ENCODE assay signal across 8 cellular contexts in genomic region chr11:61361237-61361636, GRCh38. TPM values are rescaled to one million over a fixed set of nuclear protein-coding genes. Genes with fewer than 3 reads are reported as not detected.
A peak's percentile ranks its signal among the peaks of the same experiment; 100 is the strongest.
DNase-seq lines count a peak whose midpoint lies in the region; FAIRE-seq and TF ChIP-seq lines count a peak whose summit lies in the region.

No MANE protein-coding gene starts in this region.

- H3K4ac ChIP-seq in H1 (replicated peaks; ENCODE audit: insufficient read length, low read depth, low read length) = peak overlapping the region; percentile 58

- H3K79me1 ChIP-seq in H1 (ENCODE audit: low read depth, low read length) = peaks cover 6% of the 10 kb centered on the region

- no peaks in the 10 kb centered on the region for H4K20me1 ChIP-seq in H1 (replicated peaks in 1 of 2; ENCODE audit: control insufficient read depth in 1 of 2, insufficient read depth in 2 of 2, low read length in 2 of 2)

- H3K4me3 Mint-ChIP-seq in CD4-positive, alpha-beta memory T cell = peak overlapping the region; percentile 93 to 100 (median 98)

- H3K4me1 ChIP-seq in CD4-positive, alpha-beta memory T cell (ENCODE audit: insufficient read depth, low read length) = peaks cover 27% of the 10 kb centered on the region
- H3K4me1 ChIP-seq in H1 (replicated peaks in 1 of 4; ENCODE audit: control insufficient read depth in 3 of 4, insufficient read depth in 4 of 4, low read length in 3 of 4) (no peaks in the 10 kb centered on the region), neutrophil (ENCODE audit: control insufficient read depth in 1 of 2, insufficient read depth in 1 of 2, low read depth in 1 of 2, low read length in 1 of 2) (peaks cover 40 to 43% of the 10 kb centered on the region in 2 experiments)

- DNase-seq in CD4-positive, alpha-beta memory T cell = no peak
- DNase-seq in NCI-H748 (lab: John Stamatoyannopoulos, UW; ENCODE audit: unreplicated experiment) (peak; percentile 34), H1 (ENCODE audit: low read depth in 1 of 2, low spot score in 2 of 2) (no peak), OCI-M2 (lab: John Stamatoyannopoulos, UW; ENCODE audit: unreplicated experiment) (no peak), GF-D8 (lab: John Stamatoyannopoulos, UW) (no peak), CD1c-positive myeloid dendritic cell (ENCODE audit: extremely low spot score) (no peak)
- DNase-seq in stimulated activated CD4-positive, alpha-beta T cell treated with anti-CD3 and anti-CD28 coated beads, Interleukin-1b, Interleukin-23, amount 100 ng/mL, for 48 hours = no peak

- no peaks in the 10 kb centered on the region for H3K27me3 ChIP-seq in CD4-positive, alpha-beta memory T cell (ENCODE audit: insufficient read depth, low read length)
- H3K27me3 ChIP-seq in H1 (replicated peaks in 1 of 4; ENCODE audit: control insufficient read depth in 3 of 4, extremely low read depth in 1 of 4, insufficient read depth in 3 of 4, low read length in 3 of 4) (no peaks in the 10 kb centered on the region), neutrophil (no peaks in the 10 kb centered on the region)

- no peak for TF ChIP-seq EP300 in H1 (IDR thresholded peaks at IDR 0.05; ENCODE audit: borderline replicate concordance in 1 of 2, low read depth in 2 of 2, low read length in 2 of 2)

- H3K4me3 ChIP-seq in CD4-positive, alpha-beta memory T cell (ENCODE audit: low read length in 2 of 2) = peak overlapping the region; percentile 87 to 95
- peak overlapping the region; percentile 77 to 100 (median 86) for H3K4me3 ChIP-seq in H1 (ENCODE audit: extremely low read depth in 1 of 4, insufficient read depth in 2 of 4, low read depth in 3 of 4, low read length in 4 of 4)
- peak overlapping the region; percentile 96 to 99 for H3K4me3 ChIP-seq in neutrophil (ENCODE audit: low read depth in 1 of 2, low read length in 1 of 2)

- peak overlapping the region; percentile 95 for H3K27ac ChIP-seq in CD4-positive, alpha-beta memory T cell (ENCODE audit: low read depth, low read length)
- H3K27ac ChIP-seq in H1 (ENCODE audit: low read depth, low read length) = peak overlapping the region; percentile 100; the same call in 1 of the 2 replicates
- H3K27ac ChIP-seq in neutrophil = peak overlapping the region; percentile 98

- peak overlapping the region; percentile 16 for H4K5ac ChIP-seq in H1 (ENCODE audit: insufficient read length, low read depth, low read length)

- peak overlapping the region; percentile 99; the same call in 1 of the 2 replicates for H4K8ac ChIP-seq in H1 (ENCODE audit: extremely low read depth, insufficient read depth, low read length)

- H2AK5ac ChIP-seq in H1 (ENCODE audit: low read depth, low read length) = 0 out of 2 replicates have a peak overlapping the region, but pooled peaks have one; percentile 17

- peak overlapping the region; percentile 66 to 100 (median 96) for H3K9ac ChIP-seq in H1 (replicated peaks in 1 of 4; ENCODE audit: extremely low read depth in 1 of 4, low read depth in 3 of 4, low read length in 3 of 4)

- TF ChIP-seq CTCF in H1 (IDR thresholded peaks at IDR 0.05; ENCODE audit: control extremely low read depth in 1 of 3, insufficient read depth in 1 of 3, low read depth in 1 of 3, low read length in 3 of 3) (no peak), neutrophil (IDR thresholded peaks at IDR 0.05) (no peak)

- no peak for TF ChIP-seq RAD21 in H1 (IDR thresholded peaks at IDR 0.05 in 1 of 2, conservative IDR thresholded peaks at IDR 0.05 in 1 of 2; ENCODE audit: low read depth in 2 of 2, low read length in 2 of 2)

- H2BK120ac ChIP-seq in H1 (replicated peaks; ENCODE audit: low read depth, low read length) = no peak overlapping the region

- H2BK20ac ChIP-seq in H1 (ENCODE audit: low read length) = no peak overlapping the region

- peaks cover 16% of the 10 kb centered on the region for H3K36me3 ChIP-seq in CD4-positive, alpha-beta memory T cell (ENCODE audit: insufficient read depth, low read length)
- H3K36me3 ChIP-seq in H1 (ENCODE audit: control insufficient read depth in 2 of 4, insufficient read depth in 4 of 4, low read length in 3 of 4) (peaks cover 8 to 22% (median 17%) of the 10 kb centered on the region in 4 experiments; a peak in 7 of 8 replicates), neutrophil (peaks cover 16% of the 10 kb centered on the region)

- peak overlapping the region; percentile 92 to 100 (median 99) for H3K27ac Mint-ChIP-seq in CD4-positive, alpha-beta memory T cell

- no peak overlapping the region for H4K91ac ChIP-seq in H1 (replicated peaks; ENCODE audit: insufficient read length, low read length)

- peak overlapping the region; percentile 73 for H3K18ac ChIP-seq in H1 (ENCODE audit: extremely low read depth, low read length)

- POLR2A ChIA-PET in CD4-positive, alpha-beta memory T cell (lab: Charles Lee; ENCODE audit: partially characterized antibody) = interaction anchor here (1.0 to 6.3 kb wide), 17 partner anchors 9 to 1480 kb away, joined by 3 to 97 read pairs (median 7); partner anchors contain the start of genes CD6, CPSF7, DDB1 and EEF1G
- POLR2A ChIA-PET in H1 (lab: Charles Lee; ENCODE audit: partially characterized antibody) = interaction anchor here (1.2 to 39.7 kb wide), 17 partner anchors 9 to 226 kb away, joined by 3 to 1106 read pairs (median 9); partner anchors contain the start of genes CPSF7, CYB561A3, DDB1 and SDHAF2

- H3K4me1 Mint-ChIP-seq in CD4-positive, alpha-beta memory T cell = peaks cover 23 to 51% (median 35%) of the 10 kb centered on the region in 4 donors

- peaks cover 3 to 23% of the 10 kb centered on the region in 2 experiments for H3K79me2 ChIP-seq in H1 (ENCODE audit: control insufficient read depth in 1 of 2, insufficient read depth in 2 of 2, low read length in 2 of 2)

- H3K23ac ChIP-seq in H1 (ENCODE audit: insufficient read length) = no peak overlapping the region

- peaks cover 0 to 3% (median 0%) of the 10 kb centered on the region in 8 donors for H3K9me3 Mint-ChIP-seq in CD4-positive, alpha-beta memory T cell

- H3K4me2 ChIP-seq in H1 (ENCODE audit: insufficient read depth in 1 of 2, low read depth in 2 of 2, low read length in 2 of 2) = peak overlapping the region; percentile 88 to 94

- H3K56ac ChIP-seq in H1 (replicated peaks; ENCODE audit: insufficient read length, low read depth, low read length) = peak overlapping the region; percentile 66

- peaks cover 14% of the 10 kb centered on the region for H3K23me2 ChIP-seq in H1 (ENCODE audit: low read depth, low read length)

- peak overlapping the region; percentile 71 for H3K14ac ChIP-seq in H1 (ENCODE audit: insufficient read length)

- CTCF ChIA-PET in CD4-positive, alpha-beta memory T cell (lab: Charles Lee; ENCODE audit: partially characterized antibody) = interaction anchor here (1.4 to 7.1 kb wide), 6 partner anchors 9 to 74 kb away, joined by 3 to 92 read pairs (median 14); partner anchors contain the start of genes DDB1, TKFC and TMEM216
- CTCF ChIA-PET in H1 (lab: Charles Lee; ENCODE audit: partially characterized antibody) = interaction anchor here (1.2 to 22.8 kb wide), 4 partner anchors 22 to 71 kb away, joined by 3 to 255 read pairs (median 101); partner anchors contain the start of genes DDB1, TKFC and TMEM216

- 10% methylated on average over 14 of the region's 14 CpGs; no CpG with 5 or more reads in 1 of the 2 experiments for WGBS in H1 (ENCODE audit: extremely low coverage in 1 of 2, insufficient coverage in 1 of 2, insufficient read length in 1 of 2, insufficient replicate concordance in 2 of 2, low coverage in 1 of 2, low lambda C conversion rate in 2 of 2, missing lambda C conversion rate in 1 of 2), 2 experiments

- no peaks in the 10 kb centered on the region for H3K27me3 Mint-ChIP-seq in CD4-positive, alpha-beta memory T cell

- FAIRE-seq in H1 (lab: Jason Lieb, UNC) = no peak

- H2AFZ ChIP-seq in H1 (ENCODE audit: low read length) = peak overlapping the region; percentile 6; the same call in 1 of the 2 replicates

- H2BK5ac ChIP-seq in H1 (ENCODE audit: low read depth, low read length) = peak overlapping the region; percentile 100

- intact Hi-C loops in CD4-positive, alpha-beta memory T cell (cut with micrococcal nuclease) = no loop called here

- peaks cover 0 to 37% of the 10 kb centered on the region in 2 donors for H3K36me3 Mint-ChIP-seq in CD4-positive, alpha-beta memory T cell

- no peak overlapping the region; the same call in 1 of the 2 replicates for H2BK12ac ChIP-seq in H1 (ENCODE audit: low read depth, low read length)

- no peaks in the 10 kb centered on the region for H3K9me3 ChIP-seq in CD4-positive, alpha-beta memory T cell (ENCODE audit: control insufficient read depth in 1 of 2, low read length in 2 of 2)
- no peaks in the 10 kb centered on the region for H3K9me3 ChIP-seq in H1 (ENCODE audit: insufficient read depth in 2 of 2, low read depth in 1 of 2, low read length in 1 of 2)
- H3K9me3 ChIP-seq in neutrophil = no peaks in the 10 kb centered on the region

- no peak for TF ChIP-seq POLR2A in H1 (IDR thresholded peaks at IDR 0.05; ENCODE audit: control extremely low read depth in 1 of 2, low read depth in 2 of 2, low read length in 2 of 2)

- no peak overlapping the region for H2BK15ac ChIP-seq in H1 (ENCODE audit: low read length)

RNA-seq across cellular contexts. Expression of gene CYB561A3, which starts 0.4 kb away (rescaled TPM):
- 10 to 100 TPM; 40.1 to 42.6 TPM for total RNA-seq in CD4-positive, alpha-beta memory T cell
- 10 to 100 TPM; 49.2 to 95.7 TPM for polyA plus RNA-seq in CD4-positive, alpha-beta memory T cell
- total RNA-seq in H1 (2021; fragmentation: NEBNext Ultra II Directional; extraction: Animal tissue kit (Norgen Biotek cat#: 25700)) = 29.6 and 32.5 TPM in 2 replicates
- 41.2 and 58.0 TPM in 2 replicates for polyA plus RNA-seq in H1 (2011; rRNA removed)
- 41.0 TPM for polyA plus RNA-seq in H1 (2011; cell fraction: cytosol; rRNA removed)
- polyA plus RNA-seq in H1 (2011; cell fraction: nucleus; rRNA removed) = 78.6 TPM
- 22.0 to 30.7 TPM (median 26.6 TPM) in 4 replicates for polyA plus RNA-seq in H1 (2012, experiment 1 of 2)
- polyA plus RNA-seq in H1 (2012, experiment 2 of 2) = 26.9 TPM
- 23.7 TPM for polyA plus RNA-seq in H1 (2013, experiment 1 of 2)
- polyA plus RNA-seq in H1 (2013, experiment 2 of 2) = 19.1 TPM
- 40.7 and 45.3 TPM in 2 replicates for polyA minus RNA-seq in H1 (2011; rRNA and poly(A)+ RNA removed)
- 14.2 TPM for polyA minus RNA-seq in H1 (2011; cell fraction: cytosol; rRNA and poly(A)+ RNA removed)
- 18.9 TPM for polyA minus RNA-seq in H1 (2011; cell fraction: nucleus; rRNA and poly(A)+ RNA removed)

RNA-seq across cellular contexts. Expression of gene TMEM138, which starts 0.9 kb away (rescaled TPM):
- 10 to 100 TPM; 61.2 to 62.5 TPM for total RNA-seq in CD4-positive, alpha-beta memory T cell
- polyA plus RNA-seq in CD4-positive, alpha-beta memory T cell = 10 to 100 TPM; 49.0 to 59.2 TPM
- 32.9 and 35.3 TPM in 2 replicates for total RNA-seq in H1 (2021; fragmentation: NEBNext Ultra II Directional; extraction: Animal tissue kit (Norgen Biotek cat#: 25700))
- 48.6 and 59.0 TPM in 2 replicates for polyA plus RNA-seq in H1 (2011; rRNA removed)
- polyA plus RNA-seq in H1 (2011; cell fraction: cytosol; rRNA removed) = 49.3 TPM
- 94.3 TPM for polyA plus RNA-seq in H1 (2011; cell fraction: nucleus; rRNA removed)
- polyA plus RNA-seq in H1 (2012, experiment 1 of 2) = 30.9 to 37.5 TPM (median 36.8 TPM) in 4 replicates
- 31.0 TPM for polyA plus RNA-seq in H1 (2012, experiment 2 of 2)
- 56.1 TPM for polyA plus RNA-seq in H1 (2013, experiment 1 of 2)
- polyA plus RNA-seq in H1 (2013, experiment 2 of 2) = 65.4 TPM
- 63.9 and 87.5 TPM in 2 replicates for polyA minus RNA-seq in H1 (2011; rRNA and poly(A)+ RNA removed)
- polyA minus RNA-seq in H1 (2011; cell fraction: cytosol; rRNA and poly(A)+ RNA removed) = 18.3 TPM
- 51.2 TPM for polyA minus RNA-seq in H1 (2011; cell fraction: nucleus; rRNA and poly(A)+ RNA removed)

RNA-seq across cellular contexts. Expression of gene TKFC, which starts 28.2 kb away (rescaled TPM):
- 10 to 100 TPM; 42.1 to 43.9 TPM for total RNA-seq in CD4-positive, alpha-beta memory T cell
- 10 to 100 TPM; 24.5 to 30.2 TPM for polyA plus RNA-seq in CD4-positive, alpha-beta memory T cell
- 53.5 and 56.0 TPM in 2 replicates for total RNA-seq in H1 (2021; fragmentation: NEBNext Ultra II Directional; extraction: Animal tissue kit (Norgen Biotek cat#: 25700))
- polyA plus RNA-seq in H1 (2011; rRNA removed) = 55.0 and 84.1 TPM in 2 replicates
- 52.9 TPM for polyA plus RNA-seq in H1 (2011; cell fraction: cytosol; rRNA removed)
- polyA plus RNA-seq in H1 (2011; cell fraction: nucleus; rRNA removed) = 212 TPM
- 44.5 to 59.9 TPM (median 59.3 TPM) in 4 replicates for polyA plus RNA-seq in H1 (2012, experiment 1 of 2)
- polyA plus RNA-seq in H1 (2012, experiment 2 of 2) = 53.9 TPM
- 22.7 TPM for polyA plus RNA-seq in H1 (2013, experiment 1 of 2)
- 21.6 TPM for polyA plus RNA-seq in H1 (2013, experiment 2 of 2)
- polyA minus RNA-seq in H1 (2011; rRNA and poly(A)+ RNA removed) = 47.8 and 62.2 TPM in 2 replicates
- 48.3 TPM for polyA minus RNA-seq in H1 (2011; cell fraction: cytosol; rRNA and poly(A)+ RNA removed)
- 70.7 TPM for polyA minus RNA-seq in H1 (2011; cell fraction: nucleus; rRNA and poly(A)+ RNA removed)

RNA-seq across cellular contexts. Expression of gene DDB1, which starts 28.3 kb away (rescaled TPM):
- total RNA-seq in CD4-positive, alpha-beta memory T cell = 100 to 1,000 TPM; 156 to 169 TPM
- 100 to 1,000 TPM; 121 to 141 TPM for polyA plus RNA-seq in CD4-positive, alpha-beta memory T cell
- 275 and 283 TPM in 2 replicates for total RNA-seq in H1 (2021; fragmentation: NEBNext Ultra II Directional; extraction: Animal tissue kit (Norgen Biotek cat#: 25700))
- polyA plus RNA-seq in H1 (2011; rRNA removed) = 239 and 306 TPM in 2 replicates
- 295 TPM for polyA plus RNA-seq in H1 (2011; cell fraction: cytosol; rRNA removed)
- 261 TPM for polyA plus RNA-seq in H1 (2011; cell fraction: nucleus; rRNA removed)
- polyA plus RNA-seq in H1 (2012, experiment 1 of 2) = 171 to 276 TPM (median 267 TPM) in 4 replicates
- polyA plus RNA-seq in H1 (2012, experiment 2 of 2) = 180 TPM
- 110 TPM for polyA plus RNA-seq in H1 (2013, experiment 1 of 2)
- polyA plus RNA-seq in H1 (2013, experiment 2 of 2) = 98.1 TPM
- 517 and 594 TPM in 2 replicates for polyA minus RNA-seq in H1 (2011; rRNA and poly(A)+ RNA removed)
- 315 TPM for polyA minus RNA-seq in H1 (2011; cell fraction: cytosol; rRNA and poly(A)+ RNA removed)
- polyA minus RNA-seq in H1 (2011; cell fraction: nucleus; rRNA and poly(A)+ RNA removed) = 214 TPM

RNA-seq across cellular contexts. Expression of gene TMEM216, which starts 31.1 kb away (rescaled TPM):
- 10 to 100 TPM; 17.2 to 19.4 TPM for total RNA-seq in CD4-positive, alpha-beta memory T cell
- 10 to 100 TPM; 45.7 to 48.1 TPM for polyA plus RNA-seq in CD4-positive, alpha-beta memory T cell
- 20.7 and 24.3 TPM in 2 replicates for total RNA-seq in H1 (2021; fragmentation: NEBNext Ultra II Directional; extraction: Animal tissue kit (Norgen Biotek cat#: 25700))
- polyA plus RNA-seq in H1 (2011; rRNA removed) = 71.3 and 103 TPM in 2 replicates
- 62.9 TPM for polyA plus RNA-seq in H1 (2011; cell fraction: cytosol; rRNA removed)
- polyA plus RNA-seq in H1 (2011; cell fraction: nucleus; rRNA removed) = 38.4 TPM
- 26.2 to 31.1 TPM (median 31.0 TPM) in 4 replicates for polyA plus RNA-seq in H1 (2012, experiment 1 of 2)
- 39.9 TPM for polyA plus RNA-seq in H1 (2012, experiment 2 of 2)
- 32.2 TPM for polyA plus RNA-seq in H1 (2013, experiment 1 of 2)
- polyA plus RNA-seq in H1 (2013, experiment 2 of 2) = 37.1 TPM
- 39.2 and 44.9 TPM in 2 replicates for polyA minus RNA-seq in H1 (2011; rRNA and poly(A)+ RNA removed)
- 15.4 TPM for polyA minus RNA-seq in H1 (2011; cell fraction: cytosol; rRNA and poly(A)+ RNA removed)
- 14.3 TPM for polyA minus RNA-seq in H1 (2011; cell fraction: nucleus; rRNA and poly(A)+ RNA removed)
